In the genomic region with DNA sequence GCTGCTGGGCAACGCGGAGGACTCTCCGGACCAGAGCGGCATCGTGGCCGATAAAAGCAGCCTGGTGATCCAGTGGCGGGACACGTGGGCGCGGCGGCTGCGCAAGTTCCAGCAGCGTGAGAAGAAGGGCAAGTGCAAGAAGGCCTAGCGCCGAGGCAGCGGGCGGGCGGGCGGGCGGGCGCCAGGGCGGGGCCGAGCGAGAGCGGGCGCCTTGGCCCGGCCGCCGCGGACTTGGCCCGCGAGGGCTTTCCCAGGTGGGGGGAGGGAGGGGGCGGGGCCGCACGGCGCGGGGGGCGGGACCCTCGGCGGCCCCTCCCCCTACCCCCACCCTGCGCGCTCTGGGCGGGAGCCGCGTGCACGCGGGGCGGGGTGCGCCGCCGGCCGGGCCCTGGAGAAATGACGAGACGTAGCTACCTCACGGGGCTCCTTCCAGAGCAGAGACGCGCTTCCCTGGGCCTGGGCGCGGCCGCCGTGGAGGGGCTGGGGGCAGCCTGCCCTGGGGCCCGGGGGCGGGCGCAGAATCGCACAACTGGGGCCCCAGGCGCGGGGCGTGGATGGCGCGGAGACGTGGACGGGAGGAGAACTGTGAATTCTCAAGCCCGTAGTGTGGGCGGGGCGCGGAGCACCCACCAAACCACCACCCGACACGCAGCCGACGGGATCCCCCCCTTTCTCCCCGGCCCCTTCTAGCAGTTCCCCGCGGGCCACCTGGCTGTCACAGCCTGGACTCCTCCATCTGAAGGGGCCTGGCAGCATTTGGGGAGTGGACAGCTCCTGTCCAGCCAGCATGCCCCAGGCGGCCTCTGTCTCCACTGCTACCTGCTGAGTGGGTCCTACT, we compare ENCODE assay signal across 8 cellular contexts.
DNase-seq lines count a peak whose midpoint lies in the region; ATAC-seq and TF ChIP-seq lines count a peak whose summit lies in the region.

No MANE protein-coding gene starts in this region.

- peak overlapping the region; percentile 52 for H3K23ac ChIP-seq in IMR-90 (ENCODE audit: low read depth, low read length)

- ATAC-seq in GM19025 (IDR thresholded peaks at IDR 0.05; ENCODE audit: low read depth, unreplicated experiment), result peak; percentile 68
- peak; percentile 80 for ATAC-seq in IMR-90 (ENCODE audit: low read depth)
- peak; percentile 82 for ATAC-seq in left lobe of liver

- H2BK5ac ChIP-seq in IMR-90 (ENCODE audit: low read depth, low read length, poor library complexity, severe bottlenecking), result peak overlapping the region; percentile 25

- intact Hi-C loops in IMR-90 (cut with micrococcal nuclease), result no loop called here

- no peaks in the 10 kb centered on the region; the same call in 1 of the 2 replicates for H4K20me1 ChIP-seq in IMR-90 (ENCODE audit: insufficient read depth, low read length)

- CTCF ChIA-PET in IMR-90 (lab: Yijun Ruan, JAX), result no interaction called here

- H3K56ac ChIP-seq in IMR-90 (ENCODE audit: extremely low read depth, insufficient read depth, low read length), result no peak overlapping the region

- H3K9me1 ChIP-seq in IMR-90 (ENCODE audit: insufficient read depth, low read length), result peaks cover 12% of the 10 kb centered on the region

- H4K8ac ChIP-seq in IMR-90 (ENCODE audit: low read depth in 2 of 2, low read length in 2 of 2), result peak overlapping the region; percentile 40 to 77; a peak in 3 of 4 replicates

- peak overlapping the region; percentile 67 for H2AK9ac ChIP-seq in IMR-90 (replicated peaks; ENCODE audit: low read depth, low read length, poor library complexity)

- no peaks in the 10 kb centered on the region for H3K79me1 ChIP-seq in IMR-90 (ENCODE audit: low read depth in 1 of 2, low read length in 2 of 2)

- H2AK5ac ChIP-seq in IMR-90 (ENCODE audit: low read depth, low read length), result peak overlapping the region; percentile 70

- peak overlapping the region; percentile 34 for H4K91ac ChIP-seq in IMR-90 (ENCODE audit: insufficient read depth, low read depth, low read length)

- no peak for TF ChIP-seq POLR2A in IMR-90 (IDR thresholded peaks at IDR 0.05; ENCODE audit: low read depth, low read length)

- BruUV-seq in IMR-90 (replicated peaks; lab: Mats Ljungman, UMichigan), result no TSS peak

- no peaks in the 10 kb centered on the region for H3K36me3 ChIP-seq in IMR-90 (ENCODE audit: control insufficient read depth, insufficient read depth, low read length)

- no peak overlapping the region for H2BK120ac ChIP-seq in IMR-90 (ENCODE audit: low read depth, low read length)

- peak; percentile 39 for DNase-seq in IMR-90
- DNase-seq in activated CD4-positive, alpha-beta T cell treated with anti-CD3 and anti-CD28 coated beads, Interleukin-2, amount 50 U/mL, for 24 hours (ENCODE audit: low read depth in 1 of 2, low spot score in 1 of 2), result peak; percentile 46 to 49
- peak; percentile 33 for DNase-seq in cortex of kidney (lab: John Stamatoyannopoulos, UW)
- DNase-seq in left lobe of liver (ENCODE audit: low spot score), result peak; percentile 74
- peak; percentile 63 for DNase-seq in stimulated activated CD4-positive, alpha-beta T cell treated with anti-CD3 and anti-CD28 coated beads, Interleukin-4, amount 100 ng/mL, for 24 hours
- no peak for DNase-seq in NCI-H1436 (lab: John Stamatoyannopoulos, UW)
- no peak for DNase-seq in NCI-H524 treated with DMSO at 0.1 percent for 48 hours (lab: John Stamatoyannopoulos, UW)

- peak overlapping the region; percentile 86 for H3K4me2 ChIP-seq in IMR-90 (ENCODE audit: low read depth, low read length)

- dilution Hi-C loops in IMR-90 (cut with HindIII; ENCODE audit: low sequenced_read_pairs, unreplicated experiment), result no loop called here

- H3K9ac ChIP-seq in IMR-90 (ENCODE audit: low read depth, low read length), result peak overlapping the region; percentile 20

- H2BK15ac ChIP-seq in IMR-90 (ENCODE audit: low read depth, low read length), result no peak overlapping the region; the same call in 2 of the 3 replicates

- H3K18ac ChIP-seq in IMR-90 (ENCODE audit: low read depth, low read length), result peak overlapping the region; percentile 3; the same call in 1 of the 2 replicates

- in situ Hi-C loops in IMR-90 (cut with MboI; ENCODE audit: low sequenced_read_pairs), result no loop called here

- H2AFZ ChIP-seq in IMR-90 (replicated peaks; ENCODE audit: low read length, poor library complexity), result peak overlapping the region; percentile 97

- TF ChIP-seq CTCF in IMR-90 (conservative IDR thresholded peaks at IDR 0.05; ENCODE audit: low read depth, low read length), result no peak

- H3K9me3 ChIP-seq in IMR-90 (ENCODE audit: control insufficient read depth, insufficient read depth, low read length), result no peaks in the 10 kb centered on the region

- TF ChIP-seq RAD21 in IMR-90 (IDR thresholded peaks at IDR 0.05; ENCODE audit: low read length), result no peak

- 4% methylated on average over 15 of the region's 84 CpGs; no CpG with 5 or more reads in 1 of the 2 experiments for WGBS in IMR-90 (ENCODE audit: extremely low coverage in 2 of 2, insufficient read length in 1 of 2), 2 experiments

- H3K4me1 ChIP-seq in IMR-90 (ENCODE audit: control insufficient read depth, insufficient read depth, low read length), result peaks cover 27% of the 10 kb centered on the region

- peak overlapping the region; percentile 11 for H3K27ac ChIP-seq in IMR-90 (ENCODE audit: insufficient read depth, low read length)

- peak overlapping the region; percentile 22; the same call in 1 of the 2 replicates for H3K4me3 ChIP-seq in IMR-90 (ENCODE audit: insufficient read depth, low read depth, low read length)

- peak overlapping the region; percentile 72; the same call in 1 of the 2 replicates for H3K14ac ChIP-seq in IMR-90 (replicated peaks; ENCODE audit: low read depth, low read length)

- peak overlapping the region; percentile 74 for H3K4ac ChIP-seq in IMR-90 (ENCODE audit: low read depth, low read length)

- POLR2A ChIA-PET in IMR-90 (lab: Charles Lee; ENCODE audit: unreplicated experiment), result no interaction called here

- no peaks in the 10 kb centered on the region for H3K27me3 ChIP-seq in IMR-90 (ENCODE audit: control insufficient read depth, insufficient read depth, low read length)

- peak overlapping the region; percentile 27; the same call in 1 of the 2 replicates for H4K5ac ChIP-seq in IMR-90 (ENCODE audit: low read depth, low read length)

- H2BK20ac ChIP-seq in IMR-90 (ENCODE audit: low read depth, low read length), result 0 out of 2 replicates have a peak overlapping the region, but pooled peaks have one; percentile 47

TF ChIP-seq in IMR-90, 13 proteins besides CTCF, POLR2A, EP300 and RAD21:
- no peak for TF ChIP-seq NFE2L2 (IDR thresholded peaks at IDR 0.05; ENCODE audit: low read depth, low read length)
- TF ChIP-seq CEBPB (IDR thresholded peaks at IDR 0.05; ENCODE audit: low read depth, low read length), result no peak
- TF ChIP-seq RFX5 (IDR thresholded peaks at IDR 0.05; ENCODE audit: low read depth, low read length), result no peak
- TF ChIP-seq, protein P1, sequence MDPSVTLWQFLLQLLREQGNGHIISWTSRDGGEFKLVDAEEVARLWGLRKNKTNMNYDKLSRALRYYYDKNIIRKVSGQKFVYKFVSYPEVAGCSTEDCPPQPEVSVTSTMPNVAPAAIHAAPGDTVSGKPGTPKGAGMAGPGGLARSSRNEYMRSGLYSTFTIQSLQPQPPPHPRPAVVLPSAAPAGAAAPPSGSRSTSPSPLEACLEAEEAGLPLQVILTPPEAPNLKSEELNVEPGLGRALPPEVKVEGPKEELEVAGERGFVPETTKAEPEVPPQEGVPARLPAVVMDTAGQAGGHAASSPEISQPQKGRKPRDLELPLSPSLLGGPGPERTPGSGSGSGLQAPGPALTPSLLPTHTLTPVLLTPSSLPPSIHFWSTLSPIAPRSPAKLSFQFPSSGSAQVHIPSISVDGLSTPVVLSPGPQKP (IDR thresholded peaks at IDR 0.05; ENCODE audit: borderline replicate concordance, low read depth, low read length), result no peak
- TF ChIP-seq MAZ (IDR thresholded peaks at IDR 0.05; ENCODE audit: borderline replicate concordance, low read depth, low read length), result peak; percentile 75; the same call in 1 of the 2 replicates
- TF ChIP-seq, protein P2, sequence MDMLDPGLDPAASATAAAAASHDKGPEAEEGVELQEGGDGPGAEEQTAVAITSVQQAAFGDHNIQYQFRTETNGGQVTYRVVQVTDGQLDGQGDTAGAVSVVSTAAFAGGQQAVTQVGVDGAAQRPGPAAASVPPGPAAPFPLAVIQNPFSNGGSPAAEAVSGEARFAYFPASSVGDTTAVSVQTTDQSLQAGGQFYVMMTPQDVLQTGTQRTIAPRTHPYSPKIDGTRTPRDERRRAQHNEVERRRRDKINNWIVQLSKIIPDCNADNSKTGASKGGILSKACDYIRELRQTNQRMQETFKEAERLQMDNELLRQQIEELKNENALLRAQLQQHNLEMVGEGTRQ (IDR thresholded peaks at IDR 0.05; ENCODE audit: low read depth, low read length), result peak; percentile 87

Comparison
In these comparisons a context has a peak if more than half of its experiments do, and no peak if none do; other contexts are left out.
1. DNase-seq: peak in IMR-90 (single experiment), activated CD4-positive, alpha-beta T cell treated with anti-CD3 and anti-CD28 coated beads, Interleukin-2, amount 50 U/mL, for 24 hours (2 of 2), cortex of kidney (single experiment), left lobe of liver (single experiment) and stimulated activated CD4-positive, alpha-beta T cell treated with anti-CD3 and anti-CD28 coated beads, Interleukin-4, amount 100 ng/mL, for 24 hours (single experiment); none in NCI-H1436 (single experiment) and NCI-H524 treated with DMSO at 0.1 percent for 48 hours (single experiment).
2. Peak in every context shown above with its lines, with median percentiles within 50 percentile points of each other: ATAC-seq.